ENCODE assay signal across 12 cellular contexts in genomic region chr9:35662437-35662836, GRCh38. TPM values are rescaled to one million over a fixed set of nuclear protein-coding genes. Genes with fewer than 3 reads are reported as not detected.
DNase-seq lines count a peak whose midpoint lies in the region; ATAC-seq and TF ChIP-seq lines count a peak whose summit lies in the region.
"Had no signal": no experiment of that assay in that cellular context is flagged by ENCODE, and none has a peak within 500 bp of the region (broad histone marks: within the 10 kb centered on the region; RNA-seq: fewer than 3 reads in every experiment).

No MANE protein-coding gene starts in this region.

- no peak overlapping the region for H3K4me3 ChIP-seq in esophagus (ENCODE audit: low read depth in 1 of 2, low read length in 2 of 2)
- H3K4me3 ChIP-seq: lower lobe of right lung had no signal

- peak overlapping the region; percentile 85 for H3K27ac Mint-ChIP-seq in activated CD8-positive, alpha-beta memory T cell treated with anti-CD3 and anti-CD28 coated beads, Interleukin-2, amount 10 ng/mL, durations not matched to agents 7 days and 5 days
- peak overlapping the region; percentile 85 for H3K27ac Mint-ChIP-seq in stimulated activated naive B cell treated with anti-CD40 and anti-IgM and Interleukin-4, amounts not matched to agents 10 μg/mL and 1 μg/mL and 100 μg/mL, for 72 hours

- CTCF ChIA-PET in activated CD8-positive, alpha-beta memory T cell treated with anti-CD3 and anti-CD28 coated beads, Interleukin-2, amount 10 ng/mL, durations not matched to agents 7 days and 5 days (lab: Charles Lee), result interaction anchor here (1.0 to 14.2 kb wide), 7 partner anchors 15 to 70 kb away, joined by 4 to 208 read pairs (median 16); partner anchors contain the start of genes CD72, CREB3, SIT1 and TLN1
- CTCF ChIA-PET in RWPE1 (lab: Yijun Ruan, JAX), result no interaction called here

- WGBS in esophagus, 2 donors, result 84 to 89% methylated on average over 7 of the region's 7 CpGs

- peaks cover 4% of the 10 kb centered on the region for H3K27me3 Mint-ChIP-seq in activated CD8-positive, alpha-beta memory T cell treated with anti-CD3 and anti-CD28 coated beads, Interleukin-2, amount 10 ng/mL, durations not matched to agents 7 days and 5 days
- peaks cover 5% of the 10 kb centered on the region in 2 donors for H3K27me3 Mint-ChIP-seq in stimulated activated naive B cell treated with anti-CD40 and anti-IgM and Interleukin-4, amounts not matched to agents 10 μg/mL and 1 μg/mL and 100 μg/mL, for 72 hours

- H3K9me3 ChIP-seq in esophagus (ENCODE audit: control insufficient read depth in 2 of 2, insufficient read depth in 1 of 2, low read depth in 1 of 2, low read length in 1 of 2), result no peaks in the 10 kb centered on the region
- H3K9me3 ChIP-seq: lower lobe of right lung had no signal

- peak overlapping the region; percentile 88 for H3K27ac ChIP-seq in RWPE1
- peak overlapping the region; percentile 52 to 67 for H3K27ac ChIP-seq in esophagus (ENCODE audit: low read depth in 2 of 2, low read length in 1 of 2)
- H3K27ac ChIP-seq: foreskin keratinocyte, lower lobe of right lung had no signal

- H3K27me3 ChIP-seq in esophagus (ENCODE audit: control insufficient read depth in 1 of 2, insufficient read depth in 2 of 2, low read length in 2 of 2), result no peaks in the 10 kb centered on the region
- H3K27me3 ChIP-seq: foreskin keratinocyte had no signal

- DNase-seq in activated CD8-positive, alpha-beta memory T cell treated with anti-CD3 and anti-CD28 coated beads, Interleukin-2, amount 10 ng/mL, durations not matched to agents 7 days and 5 days, result no peak
- DNase-seq in activated CD8-positive, alpha-beta memory T cell treated with anti-CD3 and anti-CD28 coated beads, Interleukin-2, amount 50 U/mL, for 4 hours, result no peak
- no peak for DNase-seq in RWPE1 (ENCODE audit: low spot score)
- no peak for DNase-seq in stimulated activated naive B cell treated with anti-CD40 and anti-IgM and Interleukin-4, amounts not matched to agents 10 μg/mL and 1 μg/mL and 100 μg/mL, for 72 hours
- no peak for DNase-seq in NAMALWA (ENCODE audit: low spot score)
- DNase-seq in midbrain (lab: John Stamatoyannopoulos, UW), result no peak
- DNase-seq in COLO668 (lab: John Stamatoyannopoulos, UW; ENCODE audit: unreplicated experiment), result no peak
- DNase-seq: activated T-cell treated with anti-CD3 and anti-CD28 coated beads, Interleukin-2, amount 50 U/mL, for 4 hours; foreskin keratinocyte; lower lobe of right lung; NCI-H1930 had no signal

- peaks cover 5 to 6% of the 10 kb centered on the region in 2 donors for H3K36me3 ChIP-seq in esophagus (ENCODE audit: control insufficient read depth in 2 of 2, insufficient read depth in 2 of 2, low read length in 1 of 2)

- no peak for ATAC-seq in activated CD8-positive, alpha-beta memory T cell treated with anti-CD3 and anti-CD28 coated beads, Interleukin-2, amount 10 ng/mL, durations not matched to agents 7 days and 5 days
- ATAC-seq in stimulated activated naive B cell treated with anti-CD40 and anti-IgM and Interleukin-4, amounts not matched to agents 10 μg/mL and 1 μg/mL and 100 μg/mL, for 72 hours (replicated peaks), result no peak
- ATAC-seq: activated T-cell treated with anti-CD3 and anti-CD28 coated beads, Interleukin-2, amount 50 U/mL, for 4 hours; foreskin keratinocyte; lower lobe of right lung had no signal

- H3K9me3 Mint-ChIP-seq in activated CD8-positive, alpha-beta memory T cell treated with anti-CD3 and anti-CD28 coated beads, Interleukin-2, amount 10 ng/mL, durations not matched to agents 7 days and 5 days (ENCODE audit: low read depth), result no peaks in the 10 kb centered on the region
- peaks cover 0 to 2% of the 10 kb centered on the region in 2 donors for H3K9me3 Mint-ChIP-seq in stimulated activated naive B cell treated with anti-CD40 and anti-IgM and Interleukin-4, amounts not matched to agents 10 μg/mL and 1 μg/mL and 100 μg/mL, for 72 hours

- TF ChIP-seq CTCF in RWPE1 (conservative IDR thresholded peaks at IDR 0.05; ENCODE audit: low read depth), result no peak

- POLR2A ChIA-PET in RWPE1 (lab: Yijun Ruan, JAX; ENCODE audit: low non-redundant PET), result interaction anchor here (1.0 kb wide), 1 partner anchor 54 kb away, joined by 3 read pairs; no protein-coding TSS in a partner anchor

- peaks cover 7 to 13% of the 10 kb centered on the region in 2 donors for H3K4me1 ChIP-seq in esophagus (ENCODE audit: control insufficient read depth in 2 of 2, insufficient read depth in 2 of 2, low read length in 1 of 2)

- peaks cover 31% of the 10 kb centered on the region for H3K36me3 Mint-ChIP-seq in activated CD8-positive, alpha-beta memory T cell treated with anti-CD3 and anti-CD28 coated beads, Interleukin-2, amount 10 ng/mL, durations not matched to agents 7 days and 5 days
- peaks cover 24 to 37% of the 10 kb centered on the region in 2 donors for H3K36me3 Mint-ChIP-seq in stimulated activated naive B cell treated with anti-CD40 and anti-IgM and Interleukin-4, amounts not matched to agents 10 μg/mL and 1 μg/mL and 100 μg/mL, for 72 hours

- peak overlapping the region; percentile 6 for H3K4me3 Mint-ChIP-seq in activated CD8-positive, alpha-beta memory T cell treated with anti-CD3 and anti-CD28 coated beads, Interleukin-2, amount 10 ng/mL, durations not matched to agents 7 days and 5 days
- H3K4me3 Mint-ChIP-seq in stimulated activated naive B cell treated with anti-CD40 and anti-IgM and Interleukin-4, amounts not matched to agents 10 μg/mL and 1 μg/mL and 100 μg/mL, for 72 hours, result no peak overlapping the region

- H3K4me1 Mint-ChIP-seq in activated CD8-positive, alpha-beta memory T cell treated with anti-CD3 and anti-CD28 coated beads, Interleukin-2, amount 10 ng/mL, durations not matched to agents 7 days and 5 days, result peaks cover 76% of the 10 kb centered on the region
- H3K4me1 Mint-ChIP-seq in stimulated activated naive B cell treated with anti-CD40 and anti-IgM and Interleukin-4, amounts not matched to agents 10 μg/mL and 1 μg/mL and 100 μg/mL, for 72 hours, result peaks cover 57 to 85% of the 10 kb centered on the region in 2 donors

RNA-seq across cellular contexts. Expression of gene ARHGEF39, which starts 2.6 kb away (rescaled TPM):
- 10 to 100 TPM; 14.5 to 21.1 TPM for total RNA-seq in activated CD8-positive, alpha-beta memory T cell treated with anti-CD3 and anti-CD28 coated beads, Interleukin-2, amount 10 ng/mL, durations not matched to agents 7 days and 5 days
- 1 to 10 TPM; 2.4 to 4.0 TPM for polyA plus RNA-seq in esophagus

RNA-seq across cellular contexts. Expression of gene CCDC107, which starts 4.3 kb away (rescaled TPM):
- total RNA-seq in activated CD8-positive, alpha-beta memory T cell treated with anti-CD3 and anti-CD28 coated beads, Interleukin-2, amount 10 ng/mL, durations not matched to agents 7 days and 5 days, result 10 to 100 TPM; 28.7 to 29.4 TPM
- polyA plus RNA-seq in esophagus, result 10 to 100 TPM; 17.3 to 21.1 TPM

RNA-seq across cellular contexts. Expression of gene RMRP, which starts 4.6 kb away (rescaled TPM):
- over 10,000 TPM in 1 of 2 experiments, 1,000 to 10,000 TPM in 1; 6,751 to 13,083 TPM for total RNA-seq in activated CD8-positive, alpha-beta memory T cell treated with anti-CD3 and anti-CD28 coated beads, Interleukin-2, amount 10 ng/mL, durations not matched to agents 7 days and 5 days
- polyA plus RNA-seq in esophagus, result 100 to 1,000 TPM in 1 of 2 donors, 1 to 10 TPM in 1; 3.3 to 333 TPM

RNA-seq across cellular contexts. Expression of gene CA9, which starts 11.3 kb away (rescaled TPM):
- under 1 TPM; 0.21 to 0.85 TPM for total RNA-seq in activated CD8-positive, alpha-beta memory T cell treated with anti-CD3 and anti-CD28 coated beads, Interleukin-2, amount 10 ng/mL, durations not matched to agents 7 days and 5 days
- under 1 TPM; 0.18 to 0.94 TPM for polyA plus RNA-seq in esophagus
- total RNA-seq: lower lobe of right lung had no signal

RNA-seq across cellular contexts. Expression of gene SIT1, which starts 11.7 kb away (rescaled TPM):
- 100 to 1,000 TPM; 144 to 155 TPM for total RNA-seq in activated CD8-positive, alpha-beta memory T cell treated with anti-CD3 and anti-CD28 coated beads, Interleukin-2, amount 10 ng/mL, durations not matched to agents 7 days and 5 days
- under 1 TPM; 0.75 to 0.88 TPM for polyA plus RNA-seq in esophagus
- total RNA-seq: foreskin keratinocyte had no signal
- polyA plus RNA-seq: foreskin keratinocyte had no signal
